8 cellular contexts compared by ENCODE assay signal in the genomic region with DNA sequence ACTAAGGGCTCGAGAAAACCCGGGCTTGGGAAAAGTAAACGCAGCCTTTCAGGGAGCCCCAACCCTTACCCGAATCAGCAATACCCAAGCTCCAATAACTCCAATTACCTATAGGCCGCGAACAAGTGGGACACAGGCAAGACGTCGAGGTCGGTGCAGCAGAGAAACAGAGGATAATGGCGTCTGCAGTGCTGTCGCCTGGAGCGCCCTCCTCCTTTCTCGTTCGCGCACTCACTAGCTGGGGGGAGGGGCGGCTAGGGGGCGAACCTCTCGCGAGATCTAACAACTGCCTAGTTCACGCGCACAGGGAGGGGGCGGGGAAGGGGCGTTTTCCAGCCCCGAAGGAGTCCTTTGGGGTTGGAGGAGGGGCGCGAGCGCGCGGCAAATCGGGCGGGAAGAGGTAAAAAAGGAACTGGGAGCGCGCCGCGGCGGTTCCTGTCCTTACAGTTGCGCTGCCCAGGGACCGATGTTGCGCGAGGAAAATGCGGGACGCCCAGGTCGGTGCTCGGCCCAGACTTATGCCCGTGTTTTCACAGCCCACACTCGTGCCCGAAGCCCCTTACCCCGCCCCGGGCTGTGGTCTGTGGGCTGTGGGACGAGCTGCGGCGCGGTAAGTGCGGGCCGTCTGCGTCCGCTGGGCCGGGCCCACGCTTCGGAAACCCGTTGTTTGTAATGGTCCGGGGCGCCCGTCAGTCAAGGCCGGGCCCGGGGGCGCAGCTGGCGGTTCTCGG. TPM values are rescaled to one million over a fixed set of nuclear protein-coding genes. Genes with fewer than 3 reads are reported as not detected.
DNase-seq lines count a peak whose midpoint lies in the region; ATAC-seq and TF ChIP-seq lines count a peak whose summit lies in the region.

A gene (plus strand): TSS at position 411 of the 731 bp plus-strand sequence. CDS start 20,182 bp downstream, outside the sequence.

- CTCF ChIA-PET in activated CD4-positive, alpha-beta memory T cell treated with anti-CD3 and anti-CD28 coated beads for 36 hours (lab: Charles Lee): interaction anchor here (0.9 to 3.4 kb wide), 6 partner anchors 17 to 316 kb away, joined by 3 to 12 read pairs (median 4); a partner anchor contains a TSS

- H3K9me3 Mint-ChIP-seq in CD4-positive, CD25-positive, alpha-beta regulatory T cell: no peaks in the 10 kb centered on the region
- no peaks in the 10 kb centered on the region for H3K9me3 Mint-ChIP-seq in activated CD4-positive, alpha-beta memory T cell treated with anti-CD3 and anti-CD28 coated beads for 36 hours

- TF ChIP-seq CTCF in lower leg skin (IDR thresholded peaks at IDR 0.05): no peak

- H3K4me1 Mint-ChIP-seq in CD4-positive, CD25-positive, alpha-beta regulatory T cell: peaks cover 26 to 50% (median 40%) of the 10 kb centered on the region in 4 donors
- peaks cover 43% of the 10 kb centered on the region for H3K4me1 Mint-ChIP-seq in activated CD4-positive, alpha-beta memory T cell treated with anti-CD3 and anti-CD28 coated beads for 36 hours (ENCODE audit: low read depth)

- peak within 1 kb of the TSS; percentile 97 to 100 (median 100) for H3K4me3 Mint-ChIP-seq in CD4-positive, CD25-positive, alpha-beta regulatory T cell
- peak within 1 kb of the TSS; percentile 96 for H3K4me3 Mint-ChIP-seq in activated CD4-positive, alpha-beta memory T cell treated with anti-CD3 and anti-CD28 coated beads for 36 hours

- no peaks in the 10 kb centered on the region for H3K27me3 ChIP-seq in CD4-positive, CD25-positive, alpha-beta regulatory T cell (ENCODE audit: control insufficient read depth, insufficient read depth, low read length)
- H3K27me3 ChIP-seq in duodenal mucosa (ENCODE audit: control insufficient read depth in 1 of 2, insufficient read depth in 2 of 2, low read length in 2 of 2): no peaks in the 10 kb centered on the region

- peaks cover 12% of the 10 kb centered on the region for H3K27me3 Mint-ChIP-seq in CD4-positive, CD25-positive, alpha-beta regulatory T cell
- H3K27me3 Mint-ChIP-seq in activated CD4-positive, alpha-beta memory T cell treated with anti-CD3 and anti-CD28 coated beads for 36 hours: no peaks in the 10 kb centered on the region

- peak within 1 kb of the TSS; percentile 99 for H3K27ac ChIP-seq in CD4-positive, CD25-positive, alpha-beta regulatory T cell (ENCODE audit: insufficient read depth, low read length, poor library complexity, severe bottlenecking)
- peak within 1 kb of the TSS; percentile 99 for H3K27ac ChIP-seq in duodenal mucosa (ENCODE audit: low read depth, low read length)

- peak within 1 kb of the TSS; percentile 100 for H3K4me3 ChIP-seq in CD4-positive, CD25-positive, alpha-beta regulatory T cell (ENCODE audit: low read depth, low read length)
- H3K4me3 ChIP-seq in duodenal mucosa (ENCODE audit: low read depth in 1 of 2, low read length in 2 of 2) (peak within 1 kb of the TSS; percentile 98 to 100), lower leg skin (ENCODE audit: low read depth, poor library complexity, severe bottlenecking) (peak within 1 kb of the TSS; percentile 86)

- POLR2A ChIA-PET in activated CD4-positive, alpha-beta memory T cell treated with anti-CD3 and anti-CD28 coated beads for 36 hours (lab: Charles Lee): interaction anchor here (0.6 to 2.8 kb wide), 15 partner anchors 10 to 316 kb away, joined by 3 to 22 read pairs (median 9); a partner anchor contains a TSS

- 0% methylated on average over 58 of the region's 69 CpGs for WGBS in lower leg skin, 2 donors

- peaks cover 29% of the 10 kb centered on the region for H3K36me3 Mint-ChIP-seq in CD4-positive, CD25-positive, alpha-beta regulatory T cell
- peaks cover 51% of the 10 kb centered on the region for H3K36me3 Mint-ChIP-seq in activated CD4-positive, alpha-beta memory T cell treated with anti-CD3 and anti-CD28 coated beads for 36 hours

- peak; percentile 99 to 100 (median 99) for DNase-seq in CD4-positive, CD25-positive, alpha-beta regulatory T cell
- peak; percentile 99 for DNase-seq in NCI-H82 (lab: John Stamatoyannopoulos, UW)
- peak; percentile 99 for DNase-seq in activated CD4-positive, alpha-beta memory T cell treated with anti-CD3 and anti-CD28 coated beads for 36 hours
- DNase-seq in lower leg skin (ENCODE audit: low spot score in 2 of 2): peak; percentile 99 to 100
- DNase-seq in stimulated activated CD4-positive, alpha-beta T cell treated with anti-CD3 and anti-CD28 coated beads, Interleukin-4, amount 100 ng/mL, for 48 hours (ENCODE audit: low read depth in 2 of 2): peak; percentile 100

- H3K27ac Mint-ChIP-seq in CD4-positive, CD25-positive, alpha-beta regulatory T cell: peak within 1 kb of the TSS; percentile 98 to 100 (median 100)
- H3K27ac Mint-ChIP-seq in activated CD4-positive, alpha-beta memory T cell treated with anti-CD3 and anti-CD28 coated beads for 36 hours: peak within 1 kb of the TSS; percentile 99

- peaks cover 24% of the 10 kb centered on the region for H3K36me3 ChIP-seq in CD4-positive, CD25-positive, alpha-beta regulatory T cell (ENCODE audit: control insufficient read depth, insufficient read depth, low read length)
- peaks cover 8 to 21% of the 10 kb centered on the region in 2 donors for H3K36me3 ChIP-seq in duodenal mucosa (ENCODE audit: control insufficient read depth in 1 of 2, insufficient read depth in 2 of 2, low read length in 2 of 2)

- intact Hi-C loops in activated CD4-positive, alpha-beta memory T cell treated with anti-CD3 and anti-CD28 coated beads for 36 hours (cut with micrococcal nuclease): loop anchor here (1.0 kb wide), 6 partner anchors 24 to 1762 kb away; a partner anchor contains a TSS
- intact Hi-C loops in lower leg skin (cut with DNase I; ENCODE audit: low total_unique reads): no loop called here

- H3K9me3 ChIP-seq in CD4-positive, CD25-positive, alpha-beta regulatory T cell (ENCODE audit: control insufficient read depth in 2 of 2, low read length in 2 of 2): no peaks in the 10 kb centered on the region
- no peaks in the 10 kb centered on the region for H3K9me3 ChIP-seq in duodenal mucosa (ENCODE audit: control insufficient read depth in 1 of 2, low read length in 2 of 2)

- H3K4me1 ChIP-seq in CD4-positive, CD25-positive, alpha-beta regulatory T cell (ENCODE audit: control insufficient read depth, insufficient read depth, low read length, poor library complexity, severe bottlenecking): peaks cover 43% of the 10 kb centered on the region
- peaks cover 18 to 27% of the 10 kb centered on the region in 2 donors for H3K4me1 ChIP-seq in duodenal mucosa (ENCODE audit: control insufficient read depth in 1 of 2, insufficient read depth in 2 of 2, low read length in 2 of 2)

- peak in 1 of 2 donors; percentile 97 for TF ChIP-seq POLR2A in lower leg skin (IDR thresholded peaks at IDR 0.05)

- peak; percentile 76 to 79 for ATAC-seq in CD4-positive, CD25-positive, alpha-beta regulatory T cell (ENCODE audit: low read depth in 2 of 2)
- ATAC-seq in GM19397 (IDR thresholded peaks at IDR 0.05; ENCODE audit: unreplicated experiment) (peak; percentile 75), HG03571 (IDR thresholded peaks at IDR 0.05; ENCODE audit: unreplicated experiment) (peak; percentile 67)

- peak within 1 kb of the TSS; percentile 100 for H3K9ac ChIP-seq in duodenal mucosa (ENCODE audit: low read depth in 1 of 2, low read length in 2 of 2)

RNA-seq across cellular contexts. Expression of the gene that starts here (rescaled TPM):
- 2.8 TPM for total RNA-seq in CD4-positive, CD25-positive, alpha-beta regulatory T cell
- polyA plus RNA-seq in CD4-positive, CD25-positive, alpha-beta regulatory T cell: 1 to 10 TPM; 5.5 to 9.8 (median 7.7) TPM
- total RNA-seq in activated CD4-positive, alpha-beta memory T cell treated with anti-CD3 and anti-CD28 coated beads for 36 hours: 10 to 100 TPM; 20.3 to 22.6 TPM
- 1 to 10 TPM; 3.5 to 5.5 (median 3.9) TPM for total RNA-seq in lower leg skin

Comparison
In these comparisons a context has a peak if more than half of its experiments do, and no peak if none do; other contexts are left out.
1. Peak in every context shown above with its lines: DNase-seq, ATAC-seq, H3K4me3 ChIP-seq and H3K27ac ChIP-seq.